ENCODE assay signal across 14 cellular contexts in the genomic region with DNA sequence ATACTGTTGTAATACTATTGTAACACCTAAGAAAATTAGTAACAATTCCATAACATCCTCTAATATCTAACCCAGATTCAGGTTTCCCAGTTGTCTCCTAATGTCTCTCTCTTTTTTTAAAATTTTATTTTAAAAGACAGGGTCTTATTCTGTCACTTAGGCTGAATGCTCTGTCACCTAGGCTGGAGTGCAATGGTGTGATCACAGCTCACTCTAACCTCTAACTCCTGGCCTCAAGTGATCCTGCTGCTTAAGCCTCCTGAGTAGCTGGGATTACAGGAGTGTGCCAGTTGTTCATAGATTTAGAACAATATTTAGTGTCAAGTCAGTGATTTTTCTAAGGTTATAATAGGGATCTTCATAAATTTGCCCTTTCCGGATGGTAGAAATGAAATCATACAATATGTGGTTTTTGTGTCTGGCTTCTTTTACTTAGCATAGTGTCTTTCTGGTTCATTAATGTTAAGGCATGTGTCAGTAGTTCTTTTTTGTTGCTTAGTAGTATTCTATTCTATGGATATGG. TPM values are rescaled to one million over a fixed set of nuclear protein-coding genes. Genes with fewer than 3 reads are reported as not detected.
DNase-seq lines count a peak whose midpoint lies in the region; ATAC-seq, FAIRE-seq and TF ChIP-seq lines count a peak whose summit lies in the region.
"Had no signal": no experiment of that assay in that cellular context is flagged by ENCODE, and none has a peak within 500 bp of the region (broad histone marks: within the 10 kb centered on the region; RNA-seq: fewer than 3 reads in every experiment).

No MANE protein-coding gene starts in this region.

- H3K79me2 ChIP-seq in GM12878 (ENCODE audit: control insufficient read depth, insufficient read depth, low read length), result peaks cover 73% of the 10 kb centered on the region

- ATAC-seq in GM12878, result no peak
- no peak for ATAC-seq in stimulated activated effector memory CD8-positive, alpha-beta T cell treated with anti-CD3 and anti-CD28 coated beads, Interleukin-12 subunit alpha, Interleukin-12 subunit beta, amount 100 ng/mL, for 72 hours
- ATAC-seq: GM23338 had no signal

- H3K4me3 ChIP-seq in GM12878 (no peak overlapping the region), small intestine (ENCODE audit: low read depth in 1 of 2, low read length in 2 of 2) (no peak overlapping the region), Peyer's patch (no peak overlapping the region)
- H3K4me3 ChIP-seq: BLaER1, GM23338 had no signal

- RAD21 ChIA-PET in GM12878 (lab: Charles Lee; ENCODE audit: unreplicated experiment), result no interaction called here

- POLR2A ChIA-PET in GM12878 (lab: Charles Lee), result interaction anchor here (1.0 to 1.5 kb wide), 3 partner anchors 9 to 96 kb away, joined by 4 to 5 read pairs (median 4); no protein-coding TSS in a partner anchor

- TF ChIP-seq RAD21 in GM12878 (IDR thresholded peaks at IDR 0.05; ENCODE audit: insufficient read depth, low read depth, low read length), result no peak

- no peaks in the 10 kb centered on the region for H3K27me3 ChIP-seq in GM12878 (replicated peaks in 1 of 2; ENCODE audit: control insufficient read depth in 2 of 2, insufficient read depth in 2 of 2, low read length in 1 of 2)
- H3K27me3 ChIP-seq in small intestine (ENCODE audit: control insufficient read depth in 2 of 2, insufficient read depth in 2 of 2, low read length in 2 of 2), result no peaks in the 10 kb centered on the region
- H3K27me3 ChIP-seq in Peyer's patch, result no peaks in the 10 kb centered on the region
- H3K27me3 ChIP-seq: BLaER1 had no signal

- H2AFZ ChIP-seq in GM12878 (ENCODE audit: control insufficient read depth, low read depth, low read length), result no peak overlapping the region
- H2AFZ ChIP-seq: GM23338 had no signal

- no peak overlapping the region for H3K9ac ChIP-seq in GM12878 (ENCODE audit: control insufficient read depth, insufficient read depth, low read length)
- H3K9ac ChIP-seq: BLaER1 had no signal

- TF ChIP-seq POLR2A in GM12878 (IDR thresholded peaks at IDR 0.05; ENCODE audit: low read depth, low read length) (no peak), Peyer's patch (IDR thresholded peaks at IDR 0.05) (no peak)

- peaks cover 9% of the 10 kb centered on the region for H3K36me3 Mint-ChIP-seq in stimulated activated effector memory CD8-positive, alpha-beta T cell treated with anti-CD3 and anti-CD28 coated beads, Interleukin-12 subunit alpha, Interleukin-12 subunit beta, amount 100 ng/mL, for 72 hours

- WGBS in GM12878 (ENCODE audit: insufficient coverage, insufficient replicate concordance, low lambda C conversion rate, missing lambda C conversion rate), result 100% methylated on average over 1 of the region's 1 CpG
- WGBS in small intestine, 3 donors, result 95 to 100% (median 97%) methylated on average over 1 of the region's 1 CpG

- no peak overlapping the region for H3K4me3 Mint-ChIP-seq in stimulated activated effector memory CD8-positive, alpha-beta T cell treated with anti-CD3 and anti-CD28 coated beads, Interleukin-12 subunit alpha, Interleukin-12 subunit beta, amount 100 ng/mL, for 72 hours
- H3K4me3 Mint-ChIP-seq: GM23338 had no signal

- peaks cover 0 to 8% of the 10 kb centered on the region in 2 experiments; a peak in 1 of 4 replicates for H3K36me3 ChIP-seq in GM12878 (ENCODE audit: control insufficient read depth in 2 of 2, insufficient read depth in 2 of 2, low read length in 1 of 2)
- peaks cover 0 to 3% of the 10 kb centered on the region in 2 donors for H3K36me3 ChIP-seq in small intestine (ENCODE audit: control insufficient read depth in 2 of 2, insufficient read depth in 2 of 2, low read length in 2 of 2)
- no peaks in the 10 kb centered on the region for H3K36me3 ChIP-seq in Peyer's patch

- CTCF ChIA-PET in GM12878 (lab: Yijun Ruan, JAX), result interaction anchor here (0.6 to 2.0 kb wide), 2 partner anchors 11 to 14 kb away, joined by 4 to 7 read pairs; a partner anchor contains a TSS

- H3K4me1 ChIP-seq in GM12878 (ENCODE audit: control insufficient read depth, insufficient read depth, low read length) (peaks cover 32% of the 10 kb centered on the region), small intestine (ENCODE audit: control insufficient read depth in 2 of 2, insufficient read depth in 1 of 2, low read depth in 1 of 2, low read length in 1 of 2) (peaks cover 9 to 15% of the 10 kb centered on the region in 2 donors), Peyer's patch (peaks cover 0 to 10% (median 2%) of the 10 kb centered on the region in 4 donors)

- H3K9me3 ChIP-seq in GM12878 (replicated peaks; ENCODE audit: control insufficient read depth, insufficient read depth, low read length) (no peaks in the 10 kb centered on the region; the same call in 2 of the 3 replicates), small intestine (ENCODE audit: control insufficient read depth, low read depth) (no peaks in the 10 kb centered on the region), Peyer's patch (no peaks in the 10 kb centered on the region)

- TF ChIP-seq EP300 in GM12878 (IDR thresholded peaks at IDR 0.05; ENCODE audit: borderline replicate concordance in 1 of 2, control insufficient read depth in 1 of 2, low read depth in 2 of 2, low read length in 2 of 2), result no peak

- in situ Hi-C loops in GM12878 (cut with MboI), result no loop called here

- no peak overlapping the region for H3K4me2 ChIP-seq in GM12878 (ENCODE audit: control insufficient read depth, insufficient read depth)
- H3K4me2 ChIP-seq: BLaER1, GM23338 had no signal

- FAIRE-seq in GM18507 (lab: Jason Lieb, UNC) (peak; percentile 12), GM12878 (lab: Jason Lieb, UNC) (no peak), small intestine (lab: Jason Lieb, UNC) (no peak)
- FAIRE-seq: HTR-8/SVneo had no signal

- SMC1A ChIA-PET in GM12878 (lab: Charles Lee; ENCODE audit: uncharacterized antibody, unreplicated experiment), result interaction anchor here (0.9 to 2.4 kb wide), 10 partner anchors 8 to 107 kb away, joined by 3 to 17 read pairs (median 4); a partner anchor contains a TSS

- intact Hi-C loops in GM12878 (cut with micrococcal nuclease; ENCODE audit: unreplicated experiment), result no loop called here

- H4K20me1 ChIP-seq in GM12878 (ENCODE audit: control insufficient read depth, insufficient read depth), result no peaks in the 10 kb centered on the region

- BruUV-seq in GM12878 (replicated peaks; lab: Mats Ljungman, UMichigan), result no TSS peak

- peak overlapping the region; percentile 24 for H3K27ac Mint-ChIP-seq in stimulated activated effector memory CD8-positive, alpha-beta T cell treated with anti-CD3 and anti-CD28 coated beads, Interleukin-12 subunit alpha, Interleukin-12 subunit beta, amount 100 ng/mL, for 72 hours
- H3K27ac Mint-ChIP-seq: GM23338 had no signal

- H3K4me1 Mint-ChIP-seq in stimulated activated effector memory CD8-positive, alpha-beta T cell treated with anti-CD3 and anti-CD28 coated beads, Interleukin-12 subunit alpha, Interleukin-12 subunit beta, amount 100 ng/mL, for 72 hours, result peaks cover 83% of the 10 kb centered on the region

- H3K9me3 Mint-ChIP-seq in stimulated activated effector memory CD8-positive, alpha-beta T cell treated with anti-CD3 and anti-CD28 coated beads, Interleukin-12 subunit alpha, Interleukin-12 subunit beta, amount 100 ng/mL, for 72 hours, result no peaks in the 10 kb centered on the region
- H3K9me3 Mint-ChIP-seq: GM23338 had no signal

- H3K27ac ChIP-seq in GM12878 (ENCODE audit: control insufficient read depth, insufficient read depth) (no peak overlapping the region; the same call in 1 of the 2 replicates), small intestine (ENCODE audit: low read depth in 1 of 2, low read length in 1 of 2) (no peak overlapping the region), Peyer's patch (no peak overlapping the region)
- H3K27ac ChIP-seq: 22Rv1, BLaER1 had no signal

- TF ChIP-seq CTCF in GM12878 (IDR thresholded peaks at IDR 0.05 in 2 of 3, conservative IDR thresholded peaks at IDR 0.05 in 1 of 3; ENCODE audit: control insufficient read depth in 2 of 3, extremely low read depth in 1 of 3, insufficient read depth in 1 of 3, low read depth in 3 of 3, low read length in 3 of 3) (no peak), Peyer's patch (IDR thresholded peaks at IDR 0.05) (no peak)

- DNase-seq in NCI-H82 (lab: John Stamatoyannopoulos, UW) (peak; percentile 54), NCI-H82 treated with DMSO at 0.1 percent for 48 hours (lab: John Stamatoyannopoulos, UW; ENCODE audit: unreplicated experiment) (no peak), GM18507 (ENCODE audit: extremely low spot score, insufficient read length, low read depth) (no peak), GM12878 (ENCODE audit: low read depth, low spot score) (no peak), small intestine (no peak), Peyer's patch (no peak)
- no peak for DNase-seq in stimulated activated effector memory CD8-positive, alpha-beta T cell treated with anti-CD3 and anti-CD28 coated beads, Interleukin-12 subunit alpha, Interleukin-12 subunit beta, amount 100 ng/mL, for 72 hours (ENCODE audit: low spot score in 2 of 2)
- DNase-seq: AML-193, DMS 273 treated with DMSO at 0.1 percent for 48 hours, H7 had no signal

TF ChIP-seq in GM12878, 131 proteins besides CTCF, POLR2A, EP300 and RAD21:
- no peak for TF ChIP-seq MXI1 (IDR thresholded peaks at IDR 0.05; ENCODE audit: low read depth, low read length)
- 0 out of 2 replicates have a peak, but pooled peaks have one; percentile 25 for TF ChIP-seq ZNF24 (IDR thresholded peaks at IDR 0.05)

RNA-seq across cellular contexts. Expression of a gene that starts 14.7 kb away (rescaled TPM):
- 14.2 and 15.5 TPM in 2 replicates for total RNA-seq in GM12878 (2013; cell fraction: nucleolus; rRNA removed)
- total RNA-seq in GM12878 (2014; rRNA removed) (7.5 and 8.7 TPM in 2 replicates), GM12878 (2014; rRNA removed; fragmentation: Illumina TruSeq; extraction: Trizol) (23.5 and 26.3 TPM in 2 replicates), GM12878 (2021) (22.7 and 27.8 TPM in 2 replicates), Peyer's patch (10 to 100 TPM; 20.5 to 31.0 (median 26.3) TPM)
- 11.7 TPM for polyA plus RNA-seq in GM12878 (2011; ENCODE audit: low read depth)
- polyA plus RNA-seq in GM12878 (2011; rRNA removed) (34.6 and 40.7 TPM in 2 replicates), GM12878 (2014; fragmentation: Illumina TruSeq; extraction: Trizol) (29.9 and 38.2 TPM in 2 replicates), GM12878 (2014; fragmentation: Nextera tagmentation; extraction: Ambion mirVana) (10 to 100 TPM in 1 of 2 experiments, 1 to 10 TPM in 1; 8.1 to 13.3 TPM), GM12878 (2014; rRNA removed) (17.8 and 20.6 TPM in 2 replicates), GM12878 (2016; fragmentation: Nextera tagmentation; extraction: Ambion mirVana) (10 to 100 TPM; 48.8 to 53.3 TPM), small intestine (10 to 100 TPM; 43.2 to 57.7 (median 56.2) TPM)
- 11.8 and 12.1 TPM in 2 replicates for polyA plus RNA-seq in GM12878 (2011; cell fraction: cytosol; rRNA removed)
- 9.0 and 11.2 TPM in 2 replicates for polyA plus RNA-seq in GM12878 (2011; cell fraction: nucleus; rRNA removed)
- polyA plus RNA-seq in GM12878 (2012), result 19.9 and 20.0 TPM in 2 replicates
- 19.5 and 38.1 TPM in 2 replicates for polyA minus RNA-seq in GM12878 (2011; rRNA and poly(A)+ RNA removed)
- polyA minus RNA-seq in GM12878 (2011; cell fraction: cytosol; rRNA and poly(A)+ RNA removed), result 13.4 and 14.6 TPM in 2 replicates
- 13.9 and 33.6 TPM in 2 replicates for polyA minus RNA-seq in GM12878 (2011; cell fraction: nucleus; rRNA and poly(A)+ RNA removed)
